Comparison of ENCODE assay signal across 21 cellular contexts in the genomic region with DNA sequence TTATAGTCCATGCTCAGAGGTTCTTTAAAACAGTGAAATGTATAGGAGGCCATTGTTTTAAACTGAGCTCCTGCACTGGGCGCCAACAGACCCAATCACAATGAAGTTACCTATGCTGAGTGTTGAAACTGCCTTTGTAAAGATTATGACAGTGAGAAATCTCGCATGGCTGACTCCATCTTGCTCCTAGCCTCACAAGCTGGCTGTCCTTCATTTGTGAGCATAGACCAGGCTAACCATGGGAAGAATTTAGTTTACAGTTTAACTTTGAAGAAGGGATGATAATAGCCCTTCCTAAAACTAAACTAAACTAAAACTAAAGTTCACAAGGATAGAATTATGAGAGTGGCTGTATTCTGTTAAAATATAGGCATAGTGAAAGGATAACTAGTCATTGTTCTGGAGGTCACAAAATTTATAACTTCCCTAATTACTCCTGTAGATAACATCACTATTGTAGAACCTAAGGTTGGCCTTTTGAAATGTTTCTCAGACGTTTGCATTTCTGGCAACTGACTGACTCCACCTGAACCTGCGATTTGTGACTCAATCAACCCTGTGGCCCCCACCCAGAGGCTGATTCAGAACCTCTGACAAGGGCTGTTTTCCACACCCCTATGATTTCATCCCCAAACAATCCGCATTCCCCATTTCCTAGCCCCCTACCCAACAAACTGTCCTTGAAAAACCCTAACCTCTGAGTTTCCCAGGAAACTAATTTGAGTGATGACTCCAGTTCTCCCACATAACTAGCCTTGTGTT. TPM values are rescaled to one million over a fixed set of nuclear protein-coding genes. Genes with fewer than 3 reads are reported as not detected.
A peak's percentile ranks its signal among the peaks of the same experiment; 100 is the strongest.
DNase-seq lines count a peak whose midpoint lies in the region; ATAC-seq and TF ChIP-seq lines count a peak whose summit lies in the region.
"Had no signal": no experiment of that assay in that cellular context is flagged by ENCODE, and none has a peak within 500 bp of the region (broad histone marks: within the 10 kb centered on the region; RNA-seq: fewer than 3 reads in every experiment).

No MANE protein-coding gene starts in this region.

- H3K27ac ChIP-seq in endodermal cell (ENCODE audit: low read depth, low read length) (no peak overlapping the region), osteoblast (ENCODE audit: low read depth, low read length) (no peak overlapping the region)
- H3K27ac ChIP-seq: dorsolateral prefrontal cortex, SJCRH30, stomach had no signal

- H3K9ac ChIP-seq in endodermal cell (ENCODE audit: extremely low read depth, low read length, poor library complexity, severe bottlenecking) = no peak overlapping the region

- H3K4me1 Mint-ChIP-seq in endodermal cell = peaks cover 6% of the 10 kb centered on the region
- H3K4me1 Mint-ChIP-seq: activated CD4-positive, alpha-beta T cell treated with anti-CD3 and anti-CD28 coated beads for 36 hours had no signal

- H3K4me3 ChIP-seq in endodermal cell (ENCODE audit: low read length) = no peak overlapping the region
- no peak overlapping the region for H3K4me3 ChIP-seq in osteoblast (ENCODE audit: insufficient read depth, low read length)
- H3K4me3 ChIP-seq: dorsolateral prefrontal cortex, SJCRH30, stomach had no signal

- no peak overlapping the region for H2AFZ ChIP-seq in osteoblast (ENCODE audit: low read length)

- H3K4me1 ChIP-seq in endodermal cell (ENCODE audit: control insufficient read depth, insufficient read depth, low read length) (no peaks in the 10 kb centered on the region), osteoblast (ENCODE audit: insufficient read depth, low read length) (peaks cover 8% of the 10 kb centered on the region)
- H3K4me1 ChIP-seq: stomach had no signal

- H3K4me2 ChIP-seq in osteoblast (ENCODE audit: insufficient read depth, low read length) = no peak overlapping the region

- no peaks in the 10 kb centered on the region for H3K27me3 Mint-ChIP-seq in endodermal cell (ENCODE audit: insufficient read depth)
- H3K27me3 Mint-ChIP-seq: activated CD4-positive, alpha-beta T cell treated with anti-CD3 and anti-CD28 coated beads for 36 hours had no signal

- no peaks in the 10 kb centered on the region for H3K9me3 Mint-ChIP-seq in endodermal cell
- H3K9me3 Mint-ChIP-seq: activated naive CD4-positive, alpha-beta T cell treated with anti-CD3 and anti-CD28 coated beads for 36 hours; CD8-positive, alpha-beta T cell; neural crest cell had no signal

- DNase-seq in Daoy (ENCODE audit: low read depth) (peak; percentile 39), M059J (ENCODE audit: low read depth) (peak; percentile 82), endodermal cell (peak; percentile 49), left colon (no peak), NAMALWA (ENCODE audit: low spot score) (no peak), osteoblast (ENCODE audit: insufficient read length, low spot score, missing footprints) (no peak), NCI-H2171 treated with DMSO at 0.1 percent for 48 hours (lab: John Stamatoyannopoulos, UW) (no peak)
- DNase-seq in effector CD8-positive, alpha-beta T cell (lab: John Stamatoyannopoulos, UW) = no peak
- DNase-seq: activated CD4-positive, alpha-beta T cell treated with anti-CD3 and anti-CD28 coated beads for 36 hours; activated naive CD4-positive, alpha-beta T cell treated with anti-CD3 and anti-CD28 coated beads for 36 hours; CD8-positive, alpha-beta T cell; dorsolateral prefrontal cortex; Kasumi-1; NCI-H446; SJCRH30; stomach; T1000 had no signal

- H3K4me3 Mint-ChIP-seq in endodermal cell = no peak overlapping the region
- H3K4me3 Mint-ChIP-seq: activated CD4-positive, alpha-beta T cell treated with anti-CD3 and anti-CD28 coated beads for 36 hours; activated naive CD4-positive, alpha-beta T cell treated with anti-CD3 and anti-CD28 coated beads for 36 hours; brain; CD8-positive, alpha-beta T cell; neural crest cell had no signal

- H3K27ac Mint-ChIP-seq in endodermal cell = peak overlapping the region; percentile 61
- H3K27ac Mint-ChIP-seq: activated CD4-positive, alpha-beta T cell treated with anti-CD3 and anti-CD28 coated beads for 36 hours; activated naive CD4-positive, alpha-beta T cell treated with anti-CD3 and anti-CD28 coated beads for 36 hours; CD8-positive, alpha-beta T cell had no signal

- H3K36me3 ChIP-seq in endodermal cell (ENCODE audit: control insufficient read depth, insufficient read depth, low read length) = no peaks in the 10 kb centered on the region
- H3K36me3 ChIP-seq in osteoblast (ENCODE audit: insufficient read depth, low read length) = no peaks in the 10 kb centered on the region
- H3K36me3 ChIP-seq: SJCRH30, stomach had no signal

- H3K9me3 ChIP-seq in endodermal cell (ENCODE audit: control insufficient read depth, low read length) (no peaks in the 10 kb centered on the region), osteoblast (ENCODE audit: low read depth, low read length) (no peaks in the 10 kb centered on the region)
- H3K9me3 ChIP-seq: SJCRH30, stomach had no signal

- H3K36me3 Mint-ChIP-seq in endodermal cell (ENCODE audit: low read depth) = no peaks in the 10 kb centered on the region
- H3K36me3 Mint-ChIP-seq: brain; CD8-positive, alpha-beta T cell had no signal

- 77 to 83% methylated on average over 4 to 5 of the region's 5 CpGs for WGBS in endodermal cell (ENCODE audit: insufficient coverage in 1 of 2, insufficient read length in 1 of 2), 2 experiments

- H4K20me1 ChIP-seq in osteoblast (ENCODE audit: insufficient read depth, low read length) = no peaks in the 10 kb centered on the region

- no peaks in the 10 kb centered on the region for H3K27me3 ChIP-seq in endodermal cell (ENCODE audit: control insufficient read depth, insufficient read depth, low read length, poor library complexity, severe bottlenecking)
- H3K27me3 ChIP-seq in osteoblast (ENCODE audit: insufficient read depth, low read length) = no peaks in the 10 kb centered on the region
- H3K27me3 ChIP-seq: dorsolateral prefrontal cortex, SJCRH30, stomach had no signal

- intact Hi-C loops in left colon (cut with DNase I, micrococcal nuclease) = no loop called here

- peak; percentile 68 for ATAC-seq in left colon
- ATAC-seq: activated CD4-positive, alpha-beta T cell treated with anti-CD3 and anti-CD28 coated beads for 36 hours; CD8-positive, alpha-beta T cell had no signal

- TF ChIP-seq CTCF in endodermal cell (conservative IDR thresholded peaks at IDR 0.05) (no peak), osteoblast (IDR thresholded peaks at IDR 0.05; ENCODE audit: extremely low read depth, low read depth, low read length) (no peak)

- no peaks in the 10 kb centered on the region for H3K79me2 ChIP-seq in osteoblast (ENCODE audit: insufficient read depth, low read length)

RNA-seq across cellular contexts. Expression of a gene that starts 59.1 kb away (rescaled TPM):
- total RNA-seq in Daoy (2014; rRNA removed; shearing (Covaris generic)) = not detected in 2 replicates
- total RNA-seq in M059J (2014; rRNA removed; shearing (Covaris generic)) = not detected in 2 replicates
- total RNA-seq in endodermal cell (not detected), left colon (not detected), osteoblast (not detected in 2 replicates)
- polyA plus RNA-seq in endodermal cell (2013, experiment 1 of 2) = not detected
- polyA plus RNA-seq in endodermal cell (2013, experiment 2 of 2) = not detected
- total RNA-seq: activated CD4-positive, alpha-beta T cell treated with anti-CD3 and anti-CD28 coated beads for 36 hours; activated naive CD4-positive, alpha-beta T cell treated with anti-CD3 and anti-CD28 coated beads for 36 hours; CD8-positive, alpha-beta T cell; dorsolateral prefrontal cortex; fibroblast of lung; lung microvascular endothelial cell; neural crest cell; SJCRH30; stomach had no signal
- polyA plus RNA-seq: fibroblast of lung, stomach had no signal

Comparison
In these comparisons a context has a peak if more than half of its experiments do, and no peak if none do; other contexts are left out.
1. DNase-seq: peak in Daoy (single experiment), M059J (single experiment) and endodermal cell (single experiment); none in left colon (0 of 2), NAMALWA (single experiment), osteoblast (single experiment), effector CD8-positive, alpha-beta T cell (single experiment) and NCI-H2171 treated with DMSO at 0.1 percent for 48 hours (single experiment).